Comparison of ENCODE assay signal across 7 cellular contexts in the genomic region with DNA sequence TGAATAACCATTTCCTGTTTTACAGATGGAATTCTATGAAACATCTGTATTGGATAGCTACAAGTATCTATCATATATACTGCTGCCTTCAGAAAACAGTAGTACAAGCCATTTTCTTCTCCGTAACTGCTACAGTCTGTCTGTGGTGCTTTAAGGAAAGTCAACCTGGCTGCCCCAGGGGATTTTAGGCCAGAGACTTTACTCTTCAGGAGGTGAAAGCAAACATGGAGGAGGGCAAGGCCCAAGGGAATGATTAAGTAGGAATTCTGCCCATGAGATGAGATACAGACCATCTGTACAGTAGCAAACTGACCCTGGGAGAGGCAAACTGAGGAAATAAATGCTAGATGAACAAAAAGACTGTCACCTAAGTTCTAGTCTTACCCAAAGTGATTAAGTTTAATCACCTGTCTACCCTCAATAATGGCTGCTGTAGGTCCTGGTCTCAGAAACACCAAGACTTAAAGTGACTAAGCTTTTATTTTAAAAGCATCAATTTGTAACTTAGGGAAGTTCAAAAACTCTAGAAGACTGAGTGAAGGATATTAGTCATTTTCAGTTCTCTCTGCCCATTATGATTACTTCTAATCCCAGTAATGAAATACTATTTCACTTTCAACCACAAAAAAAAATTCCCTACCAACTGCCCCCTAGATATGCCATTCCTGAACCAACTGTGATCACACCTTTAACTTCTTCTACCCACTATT. TPM values are rescaled to one million over a fixed set of nuclear protein-coding genes. Genes with fewer than 3 reads are reported as not detected.
DNase-seq lines count a peak whose midpoint lies in the region; ATAC-seq and TF ChIP-seq lines count a peak whose summit lies in the region.

No MANE protein-coding gene starts in this region.

- no peaks in the 10 kb centered on the region for H4K20me1 ChIP-seq in MM.1S (ENCODE audit: insufficient read depth, low read length)

- ATAC-seq in GM18511 (IDR thresholded peaks at IDR 0.05; ENCODE audit: unreplicated experiment) (peak; percentile 88), GM21786 (IDR thresholded peaks at IDR 0.05; ENCODE audit: unreplicated experiment) (peak; percentile 79)

- DNase-seq in MM.1S (peak; percentile 82), mesothelial cell of epicardium (ENCODE audit: low spot score in 2 of 2, unreplicated experiment in 2 of 2) (no peak), posterior cingulate gyrus (no peak), cerebellar nuclear complex (lab: John Stamatoyannopoulos, UW) (no peak), NCI-H1105 treated with DMSO at 0.1 percent for 48 hours (lab: John Stamatoyannopoulos, UW) (no peak)

- H3K27ac Mint-ChIP-seq in mesothelial cell of epicardium = peak overlapping the region; percentile 78

- H3K4me2 ChIP-seq in MM.1S (ENCODE audit: low read depth, low read length) = peak overlapping the region; percentile 96

- H3K79me2 ChIP-seq in MM.1S (ENCODE audit: low read length) = peaks cover 90% of the 10 kb centered on the region

- no peaks in the 10 kb centered on the region for H3K9me2 ChIP-seq in MM.1S (replicated peaks; ENCODE audit: insufficient read depth, low read length)

- H3K27me3 Mint-ChIP-seq in mesothelial cell of epicardium (ENCODE audit: low read depth) = no peaks in the 10 kb centered on the region

- intact Hi-C loops in posterior cingulate gyrus (cut with DNase I) = no loop called here

- H3K4me1 ChIP-seq in MM.1S (ENCODE audit: low read length) = peaks cover 44% of the 10 kb centered on the region

- peaks cover 2% of the 10 kb centered on the region for H3K36me3 Mint-ChIP-seq in mesothelial cell of epicardium

- no peaks in the 10 kb centered on the region for H3K9me3 ChIP-seq in MM.1S (replicated peaks; ENCODE audit: insufficient read depth, low read length)

- peak overlapping the region; percentile 55 for H3K4me3 ChIP-seq in MM.1S (ENCODE audit: low read length)

- H3K36me3 ChIP-seq in MM.1S (replicated peaks; ENCODE audit: insufficient read depth, low read length) = peaks cover 5% of the 10 kb centered on the region; the same call in 1 of the 2 replicates

- no peaks in the 10 kb centered on the region for H3K9me3 Mint-ChIP-seq in mesothelial cell of epicardium

- H3K4me3 Mint-ChIP-seq in mesothelial cell of epicardium = no peak overlapping the region

- peak overlapping the region; percentile 99 for H3K27ac ChIP-seq in MM.1S (ENCODE audit: low read length)

- peaks cover 35% of the 10 kb centered on the region for H3K4me1 Mint-ChIP-seq in mesothelial cell of epicardium

- TF ChIP-seq CTCF in MM.1S (IDR thresholded peaks at IDR 0.05; ENCODE audit: low read length) = no peak
- TF ChIP-seq CTCF in mesothelial cell of epicardium (IDR thresholded peaks at IDR 0.05; ENCODE audit: unreplicated experiment) = no peak

- no peaks in the 10 kb centered on the region for H3K27me3 ChIP-seq in MM.1S (replicated peaks; ENCODE audit: insufficient read depth, low read length)

- 0 out of 2 replicates have a peak overlapping the region, but pooled peaks have one; percentile 25 for H2AFZ ChIP-seq in MM.1S (ENCODE audit: low read length)

- peaks cover 37% of the 10 kb centered on the region for H3F3A ChIP-seq in MM.1S (ENCODE audit: insufficient read depth, low read length)

- H3K9ac ChIP-seq in MM.1S (ENCODE audit: low read length) = peak overlapping the region; percentile 71

RNA-seq across cellular contexts. Expression of a gene that starts 14.8 kb away (rescaled TPM):
- total RNA-seq in mesothelial cell of epicardium = 61.5 to 66.0 TPM (median 62.6 TPM) in 3 replicates

RNA-seq across cellular contexts. Expression of a gene that starts 59.7 kb away (rescaled TPM):
- 36.4 to 47.8 TPM (median 43.9 TPM) in 3 replicates for total RNA-seq in mesothelial cell of epicardium
